ENCODE assay signal across 12 cellular contexts in genomic region chr12:92921877-92922276, GRCh38. TPM values are rescaled to one million over a fixed set of nuclear protein-coding genes. Genes with fewer than 3 reads are reported as not detected.
DNase-seq lines count a peak whose midpoint lies in the region; ATAC-seq, FAIRE-seq and TF ChIP-seq lines count a peak whose summit lies in the region.
"Had no signal": no experiment of that assay in that cellular context is flagged by ENCODE, and none has a peak within 500 bp of the region (broad histone marks: within the 10 kb centered on the region; RNA-seq: fewer than 3 reads in every experiment).

No MANE protein-coding gene starts in this region.

- ATAC-seq in GM18873 (IDR thresholded peaks at IDR 0.05; ENCODE audit: low FRiP score, unreplicated experiment), result peak; percentile 92
- peak; percentile 91 for ATAC-seq in HG02642 (IDR thresholded peaks at IDR 0.05; ENCODE audit: poor library complexity, unreplicated experiment)
- peak; percentile 88 for ATAC-seq in HG03521 (IDR thresholded peaks at IDR 0.05; ENCODE audit: unreplicated experiment)
- ATAC-seq: K562 had no signal

- DNase-seq in GM12891 (ENCODE audit: insufficient read length, low spot score) (no peak), SW 1271 (lab: John Stamatoyannopoulos, UW) (no peak), SHP77 treated with DMSO at 0.1 percent for 48 hours (lab: John Stamatoyannopoulos, UW) (no peak), globus pallidus (ENCODE audit: low spot score) (no peak), SIG-M5 treated with dmso at 0.1 percent for 504 hours (lab: John Stamatoyannopoulos, UW; ENCODE audit: unreplicated experiment) (no peak)
- DNase-seq: NCI-H226, upper lobe of left lung had no signal

- peak; percentile 28 for FAIRE-seq in GM12891 (lab: Jason Lieb, UNC)
- FAIRE-seq: colon, K562 had no signal

- no peak for TF ChIP-seq POLR2A in GM12891 (IDR thresholded peaks at IDR 0.05; ENCODE audit: low read depth, low read length)

TF ChIP-seq in GM12891, 5 proteins besides CTCF, POLR2A, EP300 and RAD21:
- TF ChIP-seq POU2F2 (IDR thresholded peaks at IDR 0.05; ENCODE audit: low read depth, low read length), result no peak
- peak; percentile 53; the same call in 1 of the 2 replicates for TF ChIP-seq SPI1 (IDR thresholded peaks at IDR 0.05; ENCODE audit: low read depth, low read length)
- TF ChIP-seq TAF1 (IDR thresholded peaks at IDR 0.05; ENCODE audit: low read depth, low read length), result no peak
- no peak for TF ChIP-seq PAX5 (IDR thresholded peaks at IDR 0.05; ENCODE audit: insufficient read depth, low read length, severe bottlenecking)

RNA-seq across cellular contexts. Expression of gene EEA1, which starts 7.2 kb away (rescaled TPM):
- polyA plus RNA-seq in GM12891 (2012; ENCODE audit: low read depth, missing spikeins), result 2.9 TPM
